Comparison of ENCODE assay signal across 14 cellular contexts in genomic region chr16:31421587-31421986, GRCh38. TPM values are rescaled to one million over a fixed set of nuclear protein-coding genes. Genes with fewer than 3 reads are reported as not detected.
A peak's percentile ranks its signal among the peaks of the same experiment; 100 is the strongest.
DNase-seq lines count a peak whose midpoint lies in the region; ATAC-seq and TF ChIP-seq lines count a peak whose summit lies in the region.
"Had no signal": no experiment of that assay in that cellular context is flagged by ENCODE, and none has a peak within 500 bp of the region (broad histone marks: within the 10 kb centered on the region; RNA-seq: fewer than 3 reads in every experiment).

No MANE protein-coding gene starts in this region.

- H3K4me1 ChIP-seq in CD8-positive, alpha-beta T cell (ENCODE audit: insufficient read depth, low read length) = peaks cover 5% of the 10 kb centered on the region
- H3K4me1 ChIP-seq in naive thymus-derived CD4-positive, alpha-beta T cell (ENCODE audit: control insufficient read depth in 2 of 2, insufficient read depth in 2 of 2, low read length in 2 of 2) = peaks cover 0 to 45% of the 10 kb centered on the region in 2 donors
- H3K4me1 ChIP-seq: transverse colon had no signal

- ATAC-seq in CD8-positive, alpha-beta T cell = peak; percentile 91
- ATAC-seq in HG02870 (IDR thresholded peaks at IDR 0.05; ENCODE audit: unreplicated experiment) (peak; percentile 90), GM19455 (IDR thresholded peaks at IDR 0.05; ENCODE audit: unreplicated experiment) (no peak), HG02938 (IDR thresholded peaks at IDR 0.05; ENCODE audit: unreplicated experiment) (no peak)
- ATAC-seq in naive thymus-derived CD4-positive, alpha-beta T cell = peak; percentile 53

- TF ChIP-seq CTCF in CD8-positive, alpha-beta T cell (IDR thresholded peaks at IDR 0.05) = no peak

- H3K36me3 ChIP-seq in CD8-positive, alpha-beta T cell (ENCODE audit: insufficient read depth, low read length) = no peaks in the 10 kb centered on the region
- no peaks in the 10 kb centered on the region for H3K36me3 ChIP-seq in naive thymus-derived CD4-positive, alpha-beta T cell (ENCODE audit: control insufficient read depth in 2 of 3, insufficient read depth in 3 of 3, low read length in 3 of 3)
- H3K36me3 ChIP-seq: transverse colon had no signal

- no peaks in the 10 kb centered on the region for H3K9me3 Mint-ChIP-seq in CD8-positive, alpha-beta T cell
- H3K9me3 Mint-ChIP-seq in naive thymus-derived CD4-positive, alpha-beta T cell = peaks cover 0 to 9% (median 2%) of the 10 kb centered on the region in 11 donors

- no peaks in the 10 kb centered on the region for H3K9me3 ChIP-seq in CD8-positive, alpha-beta T cell (ENCODE audit: low read length)
- no peaks in the 10 kb centered on the region for H3K9me3 ChIP-seq in naive thymus-derived CD4-positive, alpha-beta T cell (ENCODE audit: control insufficient read depth in 2 of 3, low read length in 3 of 3)
- H3K9me3 ChIP-seq: transverse colon had no signal

- no peak overlapping the region for H3K27ac ChIP-seq in CD8-positive, alpha-beta T cell (ENCODE audit: low read depth, low read length)
- H3K27ac ChIP-seq in naive thymus-derived CD4-positive, alpha-beta T cell (ENCODE audit: low read depth, low read length) = no peak overlapping the region
- H3K27ac ChIP-seq: transverse colon had no signal

- peak overlapping the region; percentile 26 for H3K4me3 Mint-ChIP-seq in CD8-positive, alpha-beta T cell
- H3K4me3 Mint-ChIP-seq in naive thymus-derived CD4-positive, alpha-beta T cell = peak overlapping the region in 1 of 10 donors; percentile 64

- H3K4me3 ChIP-seq in CD8-positive, alpha-beta T cell (ENCODE audit: low read depth, low read length) = no peak overlapping the region
- no peak overlapping the region for H3K4me3 ChIP-seq in naive thymus-derived CD4-positive, alpha-beta T cell (ENCODE audit: low read length)
- H3K4me3 ChIP-seq: transverse colon had no signal

- H3K27me3 ChIP-seq in CD8-positive, alpha-beta T cell (ENCODE audit: insufficient read depth, low read length) = no peaks in the 10 kb centered on the region
- no peaks in the 10 kb centered on the region for H3K27me3 ChIP-seq in naive thymus-derived CD4-positive, alpha-beta T cell (ENCODE audit: control insufficient read depth in 2 of 2, insufficient read depth in 2 of 2, low read length in 2 of 2)

- no peak overlapping the region for H3K27ac Mint-ChIP-seq in CD8-positive, alpha-beta T cell
- H3K27ac Mint-ChIP-seq in naive thymus-derived CD4-positive, alpha-beta T cell = peak overlapping the region in 2 of 9 donors; percentile 14 to 83
- H3K27ac Mint-ChIP-seq: naive B cell had no signal

- H3K4me1 Mint-ChIP-seq in CD8-positive, alpha-beta T cell (ENCODE audit: low read depth) = peaks cover 22% of the 10 kb centered on the region
- peaks cover 3 to 45% (median 5%) of the 10 kb centered on the region in 7 donors for H3K4me1 Mint-ChIP-seq in naive thymus-derived CD4-positive, alpha-beta T cell
- H3K4me1 Mint-ChIP-seq: naive B cell had no signal

- H3K27me3 Mint-ChIP-seq in CD8-positive, alpha-beta T cell (ENCODE audit: low read depth) = peaks cover 3% of the 10 kb centered on the region
- H3K27me3 Mint-ChIP-seq in naive thymus-derived CD4-positive, alpha-beta T cell = peaks cover 0 to 12% (median 0%) of the 10 kb centered on the region in 5 donors

- peak in 6 of 7 experiments; percentile 16 to 64 (median 42) for DNase-seq in CD8-positive, alpha-beta T cell
- peak; percentile 36 for DNase-seq in activated T-cell treated with anti-CD3 and anti-CD28 coated beads for 24 hours (ENCODE audit: low read depth)
- peak in 1 of 9 donors; percentile 64 for DNase-seq in naive thymus-derived CD4-positive, alpha-beta T cell
- no peak for DNase-seq in OCI-M1 (lab: John Stamatoyannopoulos, UW)
- no peak for DNase-seq in iPS-NIHi7 (ENCODE audit: extremely low spot score)
- DNase-seq: erythroblast, naive B cell, NCI-H187, transverse colon had no signal

- CTCF ChIA-PET in CD8-positive, alpha-beta T cell (lab: Charles Lee) = interaction anchor here (0.6 to 1.2 kb wide), 2 partner anchors 22 to 226 kb away, joined by 3 to 4 read pairs; partner anchors contain the start of gene ZNF843
- CTCF ChIA-PET in naive thymus-derived CD4-positive, alpha-beta T cell (lab: Charles Lee) = no interaction called here

- no peaks in the 10 kb centered on the region for H3K36me3 Mint-ChIP-seq in CD8-positive, alpha-beta T cell
- peaks cover 0 to 8% (median 0%) of the 10 kb centered on the region in 5 donors for H3K36me3 Mint-ChIP-seq in naive thymus-derived CD4-positive, alpha-beta T cell

- POLR2A ChIA-PET in CD8-positive, alpha-beta T cell (lab: Charles Lee) = interaction anchor here (1.0 to 1.1 kb wide), 2 partner anchors 39 to 185 kb away, joined by 3 read pairs; no protein-coding TSS in a partner anchor
- POLR2A ChIA-PET in naive thymus-derived CD4-positive, alpha-beta T cell (lab: Charles Lee) = no interaction called here

- intact Hi-C loops in CD8-positive, alpha-beta T cell (cut with DNase I, micrococcal nuclease) = no loop called here
- intact Hi-C loops in naive thymus-derived CD4-positive, alpha-beta T cell (cut with micrococcal nuclease) = loop anchor here in 1 of 2 donors (5.0 kb wide), 1 partner anchor 34 kb away; no protein-coding TSS in a partner anchor

RNA-seq across cellular contexts. Expression of gene COX6A2, which starts 6.6 kb away (rescaled TPM):
- total RNA-seq in CD8-positive, alpha-beta T cell = not detected
- total RNA-seq in naive thymus-derived CD4-positive, alpha-beta T cell = not detected
- not detected for polyA plus RNA-seq in naive thymus-derived CD4-positive, alpha-beta T cell
- total RNA-seq: HT-29, OCI-LY7, transverse colon had no signal

RNA-seq across cellular contexts. Expression of gene ZNF843, which starts 21.0 kb away (rescaled TPM):
- not detected for total RNA-seq in CD8-positive, alpha-beta T cell
- under 1 TPM; 0.11 to 0.54 (median 0.32) TPM for total RNA-seq in naive thymus-derived CD4-positive, alpha-beta T cell
- polyA plus RNA-seq in naive thymus-derived CD4-positive, alpha-beta T cell = under 1 TPM; 0.12 to 0.33 TPM
- total RNA-seq: HT-29 had no signal

RNA-seq across cellular contexts. Expression of gene ITGAD, which starts 28.5 kb away (rescaled TPM):
- total RNA-seq in CD8-positive, alpha-beta T cell = under 1 TPM in 1 of 2 experiments, not detected in 1; 0.16 TPM
- total RNA-seq in naive thymus-derived CD4-positive, alpha-beta T cell = 1 to 10 TPM in 1 of 5 experiments, under 1 TPM in 1, not detected in 3; 0.24 to 1.3 TPM
- not detected for polyA plus RNA-seq in naive thymus-derived CD4-positive, alpha-beta T cell
- total RNA-seq: HT-29, OCI-LY7 had no signal

RNA-seq across cellular contexts. Expression of gene ARMC5, which starts 37.7 kb away (rescaled TPM):
- total RNA-seq in CD8-positive, alpha-beta T cell = 10 to 100 TPM; 22.4 to 24.0 TPM
- total RNA-seq in naive thymus-derived CD4-positive, alpha-beta T cell = 10 to 100 TPM in 3 of 5 experiments, 1 to 10 TPM in 2; 8.5 to 14.4 (median 11.5) TPM
- polyA plus RNA-seq in naive thymus-derived CD4-positive, alpha-beta T cell = 10 to 100 TPM in 1 of 2 donors, 1 to 10 TPM in 1; 6.2 to 12.1 TPM

RNA-seq across cellular contexts. Expression of gene TGFB1I1, which starts 50.4 kb away (rescaled TPM):
- total RNA-seq in CD8-positive, alpha-beta T cell = under 1 TPM; 0.31 to 0.60 TPM
- 1 to 10 TPM in 1 of 5 experiments, under 1 TPM in 4; 0.29 to 1.5 (median 0.57) TPM for total RNA-seq in naive thymus-derived CD4-positive, alpha-beta T cell
- polyA plus RNA-seq in naive thymus-derived CD4-positive, alpha-beta T cell = under 1 TPM; 0.32 to 0.44 TPM

Comparison
In these comparisons a context has a peak if more than half of its experiments do, and no peak if none do; other contexts are left out.
1. ATAC-seq: peak in CD8-positive, alpha-beta T cell (single experiment), HG02870 (single experiment) and naive thymus-derived CD4-positive, alpha-beta T cell (single experiment); none in GM19455 (single experiment) and HG02938 (single experiment).
2. DNase-seq: peak in CD8-positive, alpha-beta T cell (6 of 7) and activated T-cell treated with anti-CD3 and anti-CD28 coated beads for 24 hours (single experiment); none in OCI-M1 (single experiment) and iPS-NIHi7 (single experiment).